ENCODE assay signal across 8 cellular contexts in genomic region chr1:36924282-36924791, GRCh38.
DNase-seq lines count a peak whose midpoint lies in the region; ATAC-seq and TF ChIP-seq lines count a peak whose summit lies in the region.

No MANE protein-coding gene starts in this region.

- intact Hi-C loops in right cardiac atrium (cut with DNase I), result no loop called here

- 4% methylated on average over 13 of the region's 13 CpGs for WGBS in right cardiac atrium

- H3K9me3 Mint-ChIP-seq in activated T-cell treated with anti-CD3 and anti-CD28 coated beads, Interleukin-2, amount 50 U/mL, for 24 hours, result no peaks in the 10 kb centered on the region

- H3K4me3 ChIP-seq in NB4 (ENCODE audit: low read depth, low read length), result no peak overlapping the region
- H3K4me3 ChIP-seq in right cardiac atrium (ENCODE audit: low read length), result no peak overlapping the region

- DNase-seq in DMS53 (lab: John Stamatoyannopoulos, UW), result peak; percentile 23
- no peak for DNase-seq in DMS53 treated with DMSO at 0.1 percent for 48 hours (lab: John Stamatoyannopoulos, UW; ENCODE audit: unreplicated experiment)
- peak; percentile 68 for DNase-seq in NB4 (ENCODE audit: low read depth)
- DNase-seq in activated T-cell treated with anti-CD3 and anti-CD28 coated beads, Interleukin-2, amount 50 U/mL, for 24 hours, result peak; percentile 39
- peak; percentile 52 to 78 (median 72) for DNase-seq in right cardiac atrium
- DNase-seq in stimulated activated CD4-positive, alpha-beta T cell treated with anti-CD3 and anti-CD28 coated beads, Interleukin-12 subunit alpha, Interleukin-12 subunit beta, amount 100 ng/mL, for 48 hours (ENCODE audit: low read depth in 2 of 3, low spot score in 1 of 3), result peak; percentile 4 to 21 (median 17)
- DNase-seq in GF-D8 (lab: John Stamatoyannopoulos, UW), result no peak

- H3K4me3 Mint-ChIP-seq in activated T-cell treated with anti-CD3 and anti-CD28 coated beads, Interleukin-2, amount 50 U/mL, for 24 hours, result no peak overlapping the region

- peak; percentile 42 to 55 for ATAC-seq in right cardiac atrium
- no peak for ATAC-seq in HG02763 (IDR thresholded peaks at IDR 0.05; ENCODE audit: unreplicated experiment)

- no peak overlapping the region for H3K27ac ChIP-seq in right cardiac atrium (ENCODE audit: low read length)

- no peaks in the 10 kb centered on the region for H3K27me3 ChIP-seq in right cardiac atrium (ENCODE audit: control insufficient read depth, insufficient read depth)

- H3K9me3 ChIP-seq in right cardiac atrium (ENCODE audit: control insufficient read depth, low read length), result no peaks in the 10 kb centered on the region

- peaks cover 34% of the 10 kb centered on the region for H3K27me3 Mint-ChIP-seq in activated T-cell treated with anti-CD3 and anti-CD28 coated beads, Interleukin-2, amount 50 U/mL, for 24 hours

- TF ChIP-seq CTCF in NB4 (IDR thresholded peaks at IDR 0.05; ENCODE audit: low read depth, low read length), result no peak

- no peak overlapping the region for H3K27ac Mint-ChIP-seq in activated T-cell treated with anti-CD3 and anti-CD28 coated beads, Interleukin-2, amount 50 U/mL, for 24 hours

- H3K36me3 Mint-ChIP-seq in activated T-cell treated with anti-CD3 and anti-CD28 coated beads, Interleukin-2, amount 50 U/mL, for 24 hours (ENCODE audit: low read depth), result no peaks in the 10 kb centered on the region

- no peaks in the 10 kb centered on the region for H3K4me1 ChIP-seq in right cardiac atrium (ENCODE audit: control insufficient read depth, insufficient read depth, low read length)

- no peaks in the 10 kb centered on the region for H3K4me1 Mint-ChIP-seq in activated T-cell treated with anti-CD3 and anti-CD28 coated beads, Interleukin-2, amount 50 U/mL, for 24 hours (ENCODE audit: low read depth)

- no peak for TF ChIP-seq POLR2A in NB4 (IDR thresholded peaks at IDR 0.05; ENCODE audit: extremely low read depth, insufficient read length)

Comparison
In these comparisons a context has a peak if more than half of its experiments do, and no peak if none do; other contexts are left out.
1. DNase-seq: peak in DMS53 (single experiment), NB4 (single experiment), activated T-cell treated with anti-CD3 and anti-CD28 coated beads, Interleukin-2, amount 50 U/mL, for 24 hours (single experiment), right cardiac atrium (3 of 3) and stimulated activated CD4-positive, alpha-beta T cell treated with anti-CD3 and anti-CD28 coated beads, Interleukin-12 subunit alpha, Interleukin-12 subunit beta, amount 100 ng/mL, for 48 hours (3 of 3); none in DMS53 treated with DMSO at 0.1 percent for 48 hours (single experiment) and GF-D8 (single experiment).